ENCODE assay signal across 8 cellular contexts in the genomic region with DNA sequence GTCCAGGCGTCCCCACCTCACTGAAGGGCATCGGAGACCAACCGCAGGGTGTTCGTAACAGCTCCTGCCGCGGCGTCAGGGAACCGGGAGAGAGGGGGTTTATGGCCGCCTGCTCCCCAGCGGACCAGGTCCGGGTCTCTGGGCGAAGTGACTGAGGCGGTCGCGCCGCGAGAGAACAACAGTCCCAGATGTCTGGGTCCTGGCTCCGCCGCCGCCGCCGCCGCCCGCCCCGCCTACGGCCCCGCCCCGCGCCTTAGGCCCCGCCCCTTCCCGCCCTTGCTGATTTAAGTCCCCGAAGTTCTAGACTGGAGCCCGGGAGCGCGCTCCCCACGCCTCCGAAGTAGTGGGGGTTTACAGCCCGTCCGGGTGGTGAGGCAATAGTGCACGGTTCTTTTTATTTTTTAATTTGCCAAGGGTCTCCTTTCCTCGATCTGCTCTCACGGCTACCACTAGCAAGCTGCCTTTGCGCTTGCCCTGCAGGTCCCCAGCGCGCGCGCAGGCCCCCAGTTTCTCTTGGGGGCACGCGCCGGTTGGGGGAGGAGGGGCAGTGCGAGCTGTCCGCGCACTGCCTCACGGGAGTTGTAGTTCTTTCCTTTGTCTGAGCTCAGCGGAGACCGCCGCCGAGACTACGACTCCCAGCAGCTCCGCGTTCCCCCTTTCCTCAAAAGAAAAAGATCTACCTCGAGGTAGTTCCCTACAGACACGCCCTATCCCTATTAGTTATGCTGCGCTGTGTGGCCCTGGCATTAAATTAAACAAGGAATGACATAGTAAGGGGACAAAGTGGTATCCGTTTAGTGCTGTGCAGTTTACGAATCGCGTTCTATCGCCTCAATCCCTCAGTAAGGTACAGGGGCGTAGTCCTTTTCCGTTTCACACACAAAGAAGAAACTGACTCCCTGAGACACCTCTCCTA. TPM values are rescaled to one million over a fixed set of nuclear protein-coding genes. Genes with fewer than 3 reads are reported as not detected.
DNase-seq lines count a peak whose midpoint lies in the region; ATAC-seq, FAIRE-seq and TF ChIP-seq lines count a peak whose summit lies in the region.

A gene (minus strand): TSS at position 190 of the 916 bp plus-strand sequence. CDS start 272 bp downstream, outside the sequence.

- peak within 1 kb of the TSS; percentile 83 for H3K27ac ChIP-seq in RWPE1

- POLR2A ChIA-PET in RWPE1 (lab: Yijun Ruan, JAX; ENCODE audit: low non-redundant PET) = interaction anchor here (0.6 kb wide), 1 partner anchor 18 kb away, joined by 3 read pairs; no protein-coding TSS in a partner anchor

- DNase-seq in ELF-1 (ENCODE audit: low read depth, low spot score) = peak; percentile 98
- peak; percentile 81 for DNase-seq in H54 (ENCODE audit: insufficient read length, low spot score)
- peak; percentile 96 for DNase-seq in LoVo (ENCODE audit: low spot score)
- peak; percentile 91 for DNase-seq in RWPE1 (ENCODE audit: low spot score)
- DNase-seq in activated T-helper 9 cell treated with anti-CD3 and anti-CD28 coated beads, Interleukin-2, amount 50 U/mL, for 16 hours (ENCODE audit: low read depth) = peak; percentile 86
- DNase-seq in fibroblast of pulmonary artery (ENCODE audit: low read depth) = peak; percentile 94
- DNase-seq in natural killer cell = peak; percentile 90
- DNase-seq in stimulated activated naive CD4-positive, alpha-beta T cell (lab: John Stamatoyannopoulos, UW) = peak; percentile 86 to 100 (median 97)

- no peak for TF ChIP-seq CTCF in RWPE1 (conservative IDR thresholded peaks at IDR 0.05; ENCODE audit: low read depth)
- no peak for TF ChIP-seq CTCF in fibroblast of pulmonary artery (IDR thresholded peaks at IDR 0.05; ENCODE audit: low read length, missing control alignments)
- no peak for TF ChIP-seq CTCF in natural killer cell (IDR thresholded peaks at IDR 0.05)

- H3K36me3 Mint-ChIP-seq in natural killer cell = no peaks in the 10 kb centered on the region

- peak; percentile 93 to 97 (median 93) for ATAC-seq in natural killer cell

- peaks cover 14 to 18% of the 10 kb centered on the region in 2 donors for H3K4me1 Mint-ChIP-seq in natural killer cell

- peak; percentile 55 for TF ChIP-seq POLR2A in H54 (IDR thresholded peaks at IDR 0.05; ENCODE audit: low read depth, low read length)

- H3K27ac Mint-ChIP-seq in natural killer cell = peak within 1 kb of the TSS; percentile 96 to 97

- H3K9me3 Mint-ChIP-seq in natural killer cell = no peaks in the 10 kb centered on the region

- peak within 1 kb of the TSS; percentile 87 for H3K4me3 ChIP-seq in fibroblast of pulmonary artery (replicated peaks; ENCODE audit: low read depth, low read length)

- peak; percentile 86 for FAIRE-seq in H54 (lab: Jason Lieb, UNC)

- intact Hi-C loops in natural killer cell (cut with micrococcal nuclease) = loop anchor here (1.0 kb wide), 1 partner anchor 95 kb away; a partner anchor contains a TSS

- no peaks in the 10 kb centered on the region for H3K27me3 Mint-ChIP-seq in natural killer cell (ENCODE audit: low read depth in 2 of 2)

- CTCF ChIA-PET in RWPE1 (lab: Yijun Ruan, JAX) = interaction anchor here (0.7 to 1.9 kb wide), 3 partner anchors 9 to 196 kb away, joined by 3 to 7 read pairs (median 4); no protein-coding TSS in a partner anchor

- H3K4me3 Mint-ChIP-seq in natural killer cell = peak within 1 kb of the TSS; percentile 88

RNA-seq across cellular contexts. Expression of the gene that starts here (rescaled TPM):
- total RNA-seq in natural killer cell = 1 to 10 TPM; 4.4 to 8.0 (median 6.6) TPM

Comparison
In these comparisons a context has a peak if more than half of its experiments do, and no peak if none do; other contexts are left out.
1. Peak in every context shown above with its lines: DNase-seq, ATAC-seq, H3K4me3 ChIP-seq and H3K27ac ChIP-seq.